8 cellular contexts compared by ENCODE assay signal in the genomic region with DNA sequence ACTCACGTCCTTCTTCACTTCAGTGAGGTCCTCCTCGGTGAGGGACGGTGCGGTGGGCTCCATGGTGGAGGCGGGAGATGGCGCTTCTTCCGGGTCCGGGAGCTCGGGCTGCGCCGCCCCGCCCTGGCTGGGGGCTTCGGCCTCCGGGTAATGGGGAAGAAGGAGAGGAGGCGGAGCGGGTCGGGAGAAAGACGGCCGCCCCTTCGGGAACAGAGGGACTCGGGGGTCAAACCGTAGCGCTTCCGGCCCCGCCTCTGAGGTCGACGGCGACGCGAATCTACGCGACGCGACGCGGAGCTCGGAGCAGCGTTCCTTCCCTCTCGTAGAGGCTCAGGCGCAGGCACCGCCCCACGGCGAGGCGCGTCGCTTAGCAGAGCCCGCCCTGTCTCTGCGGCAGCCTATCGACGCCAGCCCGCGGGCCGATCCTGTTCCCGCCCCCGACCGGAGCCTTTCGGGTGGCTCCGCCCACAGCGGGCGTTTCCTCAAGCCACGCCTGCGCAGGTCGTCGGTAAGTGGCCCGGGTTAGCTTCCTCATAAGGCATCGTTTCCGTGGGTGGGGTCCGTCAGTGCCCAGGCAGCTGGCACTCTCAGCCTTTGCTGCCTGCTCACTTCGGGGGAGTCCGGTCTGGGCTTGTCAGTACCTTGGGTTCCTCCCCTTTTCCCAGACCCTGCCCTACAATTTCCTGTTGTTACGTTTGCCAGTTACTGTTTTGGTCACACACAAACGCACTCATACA. TPM values are rescaled to one million over a fixed set of nuclear protein-coding genes. Genes with fewer than 3 reads are reported as not detected.
DNase-seq lines count a peak whose midpoint lies in the region; ATAC-seq, FAIRE-seq and TF ChIP-seq lines count a peak whose summit lies in the region.

Gene BCL10, minus strand, starts transcription at position 343 of the 737 bp plus-strand sequence. Its CDS starts 280 bp downstream, at position 63.

- H2BK5ac ChIP-seq in IMR-90 (ENCODE audit: low read depth, low read length, poor library complexity, severe bottlenecking) = peak within 1 kb of the TSS; percentile 98

- intact Hi-C loops in IMR-90 (cut with micrococcal nuclease) = loop anchor here (5.0 kb wide), 1 partner anchor 1086 kb away; no protein-coding TSS in a partner anchor
- intact Hi-C loops in endothelial cell of umbilical vein (cut with micrococcal nuclease) = loop anchor here (1.0 to 10.0 kb wide), 8 partner anchors 22 to 772 kb away; partner anchors contain the start of genes GNG5, SPATA1 and ZNHIT6

- ATAC-seq in GM21528 (IDR thresholded peaks at IDR 0.05; ENCODE audit: low FRiP score, unreplicated experiment) (peak; percentile 98), IMR-90 (ENCODE audit: low read depth) (peak; percentile 96)

- H3K14ac ChIP-seq in IMR-90 (replicated peaks; ENCODE audit: low read depth, low read length) = peak within 1 kb of the TSS; percentile 100

- peak within 1 kb of the TSS; percentile 98 for H2AK5ac ChIP-seq in IMR-90 (ENCODE audit: low read depth, low read length)

- BruUV-seq in IMR-90 (replicated peaks; lab: Mats Ljungman, UMichigan) (no TSS peak), endothelial cell of umbilical vein (replicated peaks; lab: Mats Ljungman, UMichigan) (no TSS peak)

- in situ Hi-C loops in IMR-90 (cut with MboI; ENCODE audit: low sequenced_read_pairs) = no loop called here

- peak within 1 kb of the TSS; percentile 77 for H3K4me2 ChIP-seq in IMR-90 (ENCODE audit: low read depth, low read length)
- H3K4me2 ChIP-seq in endothelial cell of umbilical vein (ENCODE audit: insufficient read depth, low read length) = peak within 1 kb of the TSS; percentile 97

- peaks cover 42% of the 10 kb centered on the region for H3K79me2 ChIP-seq in endothelial cell of umbilical vein (ENCODE audit: control insufficient read depth, insufficient read depth, low read length)

- dilution Hi-C loops in IMR-90 (cut with HindIII; ENCODE audit: low sequenced_read_pairs, unreplicated experiment) = no loop called here
- dilution Hi-C loops in endothelial cell of umbilical vein (cut with MboI; ENCODE audit: extremely low pct_ligation_motif_present, low sequenced_read_pairs) = no loop called here

- H3K23ac ChIP-seq in IMR-90 (ENCODE audit: low read depth, low read length) = peak within 1 kb of the TSS; percentile 100

- H3K9ac ChIP-seq in IMR-90 (ENCODE audit: low read depth, low read length) (peak within 1 kb of the TSS; percentile 100), endothelial cell of umbilical vein (replicated peaks; ENCODE audit: extremely low read depth, insufficient read depth, low read length) (peak within 1 kb of the TSS; percentile 100)

- H3K18ac ChIP-seq in IMR-90 (ENCODE audit: low read depth, low read length) = peak within 1 kb of the TSS; percentile 98

- H3K27me3 ChIP-seq in IMR-90 (ENCODE audit: control insufficient read depth, insufficient read depth, low read length) = no peaks in the 10 kb centered on the region
- H3K27me3 ChIP-seq in endothelial cell of umbilical vein (ENCODE audit: control insufficient read depth in 2 of 2, insufficient read depth in 2 of 2, low read length in 2 of 2) = no peaks in the 10 kb centered on the region

- H4K91ac ChIP-seq in IMR-90 (ENCODE audit: insufficient read depth, low read depth, low read length) = peak within 1 kb of the TSS; percentile 93

- TF ChIP-seq RAD21 in IMR-90 (IDR thresholded peaks at IDR 0.05; ENCODE audit: low read length) = no peak

- WGBS in IMR-90 (ENCODE audit: extremely low coverage in 2 of 2, insufficient read length in 1 of 2), 2 experiments = 0% methylated on average over 34 of the region's 72 CpGs; no CpG with 5 or more reads in 1 of the 2 experiments

- H3K4me1 ChIP-seq in IMR-90 (ENCODE audit: control insufficient read depth, insufficient read depth, low read length) = peaks cover 6% of the 10 kb centered on the region
- H3K4me1 ChIP-seq in endothelial cell of umbilical vein (ENCODE audit: control insufficient read depth, extremely low read depth, insufficient read depth, low read length) = peaks cover 55% of the 10 kb centered on the region

- TF ChIP-seq CTCF in IMR-90 (conservative IDR thresholded peaks at IDR 0.05; ENCODE audit: low read depth, low read length) (no peak), endothelial cell of umbilical vein (IDR thresholded peaks at IDR 0.05; ENCODE audit: extremely low read depth in 1 of 2, insufficient read depth in 1 of 2, low read depth in 1 of 2, low read length in 2 of 2) (no peak)

- H4K20me1 ChIP-seq in IMR-90 (ENCODE audit: insufficient read depth, low read length) = peaks cover 42% of the 10 kb centered on the region; the same call in 1 of the 2 replicates
- H4K20me1 ChIP-seq in endothelial cell of umbilical vein (replicated peaks; ENCODE audit: control insufficient read depth, extremely low read depth, insufficient read depth, low read length) = no peaks in the 10 kb centered on the region

- H4K8ac ChIP-seq in IMR-90 (ENCODE audit: low read depth in 2 of 2, low read length in 2 of 2) = peak within 1 kb of the TSS; percentile 79 to 97

- POLR2A ChIA-PET in IMR-90 (lab: Charles Lee; ENCODE audit: unreplicated experiment) = interaction anchor here (0.5 to 1.4 kb wide), 8 partner anchors 9 to 307 kb away, joined by 3 to 8 read pairs (median 4); no protein-coding TSS in a partner anchor
- POLR2A ChIA-PET in endothelial cell of umbilical vein (lab: Charles Lee) = interaction anchor here (0.8 to 2.5 kb wide), 11 partner anchors 9 to 770 kb away, joined by 3 to 21 read pairs (median 6); partner anchors contain the start of genes C1orf52, CCN1, GNG5 and SPATA1

- peaks cover 0 to 53% of the 10 kb centered on the region in 2 experiments; a peak in 2 of 4 replicates for H3K79me1 ChIP-seq in IMR-90 (ENCODE audit: low read depth in 1 of 2, low read length in 2 of 2)

- TF ChIP-seq POLR2A in IMR-90 (IDR thresholded peaks at IDR 0.05; ENCODE audit: low read depth, low read length) (peak; percentile 90), endothelial cell of umbilical vein (IDR thresholded peaks at IDR 0.05; ENCODE audit: low read depth, low read length) (peak; percentile 64)

- H3K9me1 ChIP-seq in IMR-90 (ENCODE audit: insufficient read depth, low read length) (peaks cover 8% of the 10 kb centered on the region), endothelial cell of umbilical vein (replicated peaks; ENCODE audit: control insufficient read depth, extremely low read depth, insufficient read depth, low read length) (no peaks in the 10 kb centered on the region)

- H3K9me3 ChIP-seq in IMR-90 (ENCODE audit: control insufficient read depth, insufficient read depth, low read length) (no peaks in the 10 kb centered on the region), endothelial cell of umbilical vein (replicated peaks; ENCODE audit: control insufficient read depth, insufficient read depth, low read length) (no peaks in the 10 kb centered on the region)

- H3K36me3 ChIP-seq in IMR-90 (ENCODE audit: control insufficient read depth, insufficient read depth, low read length) = 0 out of 2 replicates have a peak, but pooled peaks cover 1% of the 10 kb centered on the region
- H3K36me3 ChIP-seq in endothelial cell of umbilical vein (ENCODE audit: control insufficient read depth in 2 of 2, extremely low read depth in 1 of 2, insufficient read depth in 2 of 2, low read length in 2 of 2) = peaks cover 0 to 7% of the 10 kb centered on the region in 2 experiments

- CTCF ChIA-PET in IMR-90 (lab: Yijun Ruan, JAX) = interaction anchor here (1.3 kb wide), 2 partner anchors 17 to 332 kb away, joined by 4 to 5 read pairs; partner anchors contain the start of gene C1orf52
- CTCF ChIA-PET in endothelial cell of umbilical vein (lab: Charles Lee) = interaction anchor here (0.7 to 4.7 kb wide), 12 partner anchors 17 to 1428 kb away, joined by 3 to 39 read pairs (median 6); partner anchors contain the start of genes C1orf52, SH3GLB1 and ZNHIT6

- H2AK9ac ChIP-seq in IMR-90 (replicated peaks; ENCODE audit: low read depth, low read length, poor library complexity) = peak within 1 kb of the TSS; percentile 99

- H2BK20ac ChIP-seq in IMR-90 (ENCODE audit: low read depth, low read length) = peak within 1 kb of the TSS; percentile 79

- peak within 1 kb of the TSS; percentile 80; the same call in 2 of the 3 replicates for H2BK15ac ChIP-seq in IMR-90 (ENCODE audit: low read depth, low read length)

- DNase-seq in DMS 273 (lab: John Stamatoyannopoulos, UW; ENCODE audit: unreplicated experiment) = peak; percentile 99
- DNase-seq in IMR-90 = peak; percentile 97
- peak; percentile 98 for DNase-seq in OCI-M1 (lab: John Stamatoyannopoulos, UW)
- DNase-seq in activated T-cell treated with anti-CD3 and anti-CD28 coated beads for 24 hours (ENCODE audit: low read depth) = peak; percentile 95
- DNase-seq in endothelial cell of umbilical vein (ENCODE audit: low read depth, low spot score) = peak; percentile 99
- peak; percentile 98 for DNase-seq in midbrain (lab: John Stamatoyannopoulos, UW)
- DNase-seq in stimulated activated CD8-positive, alpha-beta memory T cell treated with anti-CD3 and anti-CD28 coated beads, Interleukin-2, amount 100 ng/mL, for 1 hour (ENCODE audit: low read depth in 2 of 2) = peak; percentile 94

- H3K27ac ChIP-seq in IMR-90 (ENCODE audit: insufficient read depth, low read length) (peak within 1 kb of the TSS; percentile 98), endothelial cell of umbilical vein (ENCODE audit: insufficient read depth, low read depth, low read length) (peak within 1 kb of the TSS; percentile 100)

- peak within 1 kb of the TSS; percentile 79 for H2BK120ac ChIP-seq in IMR-90 (ENCODE audit: low read depth, low read length)

- peak; percentile 88 for FAIRE-seq in endothelial cell of umbilical vein (lab: Jason Lieb, UNC)

- peak within 1 kb of the TSS; percentile 97 for H3K4me3 ChIP-seq in IMR-90 (ENCODE audit: insufficient read depth, low read depth, low read length)
- peak within 1 kb of the TSS; percentile 95 to 99 (median 98) for H3K4me3 ChIP-seq in endothelial cell of umbilical vein (replicated peaks in 1 of 3; ENCODE audit: insufficient read depth in 1 of 3, low read depth in 1 of 3, low read length in 3 of 3)

- peak within 1 kb of the TSS; percentile 99 for H3K4ac ChIP-seq in IMR-90 (ENCODE audit: low read depth, low read length)

- peak within 1 kb of the TSS; percentile 99 for H3K56ac ChIP-seq in IMR-90 (ENCODE audit: extremely low read depth, insufficient read depth, low read length)

- peak within 1 kb of the TSS; percentile 91 for H4K5ac ChIP-seq in IMR-90 (ENCODE audit: low read depth, low read length)

- H2AFZ ChIP-seq in IMR-90 (replicated peaks; ENCODE audit: low read length, poor library complexity) (peak within 1 kb of the TSS; percentile 93), endothelial cell of umbilical vein (ENCODE audit: low read depth, low read length) (no peak within 1 kb of the TSS)

RNA-seq across cellular contexts. Expression of gene BCL10, which starts in this region (rescaled TPM):
- total RNA-seq in IMR-90 (2012; rRNA removed) (30.5 and 51.4 TPM in 2 replicates), endothelial cell of umbilical vein (74.5 and 78.6 TPM in 2 replicates)
- polyA plus RNA-seq in IMR-90 (2012; rRNA removed) (11.2 and 15.3 TPM in 2 replicates), endothelial cell of umbilical vein (16.1 and 21.5 TPM in 2 replicates)
- 3.2 and 4.2 TPM in 2 replicates for polyA plus RNA-seq in IMR-90 (2012; cell fraction: cytosol; rRNA removed)
- polyA plus RNA-seq in IMR-90 (2012; cell fraction: nucleus; rRNA removed; ENCODE audit: low replicate concordance) = 4.7 and 10.9 TPM in 2 replicates
- polyA plus RNA-seq in endothelial cell of umbilical vein (2011; cell fraction: cytosol; rRNA removed) = 19.8 and 20.6 TPM in 2 replicates
- 20.5 and 20.7 TPM in 2 replicates for polyA plus RNA-seq in endothelial cell of umbilical vein (2011; cell fraction: nucleus; rRNA removed)
- polyA plus RNA-seq in endothelial cell of umbilical vein (2012) = 34.1 and 55.5 TPM in 2 replicates
- 34.3 and 40.4 TPM in 2 replicates for polyA minus RNA-seq in endothelial cell of umbilical vein
- 9.3 TPM for polyA minus RNA-seq in endothelial cell of umbilical vein (2011; cell fraction: cytosol; rRNA and poly(A)+ RNA removed)
- 62.3 and 75.3 TPM in 2 replicates for polyA minus RNA-seq in endothelial cell of umbilical vein (2011; cell fraction: nucleus; rRNA and poly(A)+ RNA removed)

Comparison
In these comparisons a context has a peak if more than half of its experiments do, and no peak if none do; other contexts are left out.
1. Peak in every context shown above with its lines: DNase-seq, ATAC-seq, H3K4me3 ChIP-seq and H3K27ac ChIP-seq.